ENCODE assay signal across 11 cellular contexts in the genomic region with DNA sequence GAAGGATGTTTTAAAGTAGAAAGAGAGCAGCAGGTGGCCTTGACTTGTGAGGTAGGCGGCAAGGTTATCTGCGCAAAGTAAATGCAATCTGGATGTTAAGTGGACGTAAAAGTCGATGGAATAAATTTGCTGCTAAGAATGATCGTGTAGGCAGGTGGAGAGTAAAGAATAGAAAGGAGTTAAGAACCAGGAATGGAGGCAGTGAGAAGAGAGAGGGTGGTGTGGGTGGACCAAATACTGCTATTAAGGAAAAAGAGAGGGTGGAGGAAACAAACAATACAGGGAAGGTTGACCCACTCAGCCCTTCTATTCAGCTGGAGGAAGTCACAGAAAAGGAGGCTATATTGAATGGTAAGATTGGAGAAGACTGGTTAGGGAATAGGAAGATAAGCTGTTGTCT. TPM values are rescaled to one million over a fixed set of nuclear protein-coding genes. Genes with fewer than 3 reads are reported as not detected.
DNase-seq lines count a peak whose midpoint lies in the region; ATAC-seq and TF ChIP-seq lines count a peak whose summit lies in the region.
"Had no signal": no experiment of that assay in that cellular context is flagged by ENCODE, and none has a peak within 500 bp of the region (broad histone marks: within the 10 kb centered on the region; RNA-seq: fewer than 3 reads in every experiment).

No MANE protein-coding gene starts in this region.

- H3K27ac ChIP-seq in CD4-positive, CD25-positive, alpha-beta regulatory T cell (ENCODE audit: insufficient read depth, low read length, poor library complexity, severe bottlenecking): no peak overlapping the region
- H3K27ac ChIP-seq in GM23338 (ENCODE audit: low read depth) (no peak overlapping the region), breast epithelium (peak overlapping the region; percentile 99 to 100), trophoblast cell (ENCODE audit: low read depth, low read length) (no peak overlapping the region)

- no peak overlapping the region for H2AK5ac ChIP-seq in trophoblast cell (ENCODE audit: low read length)

- H4K91ac ChIP-seq in trophoblast cell (ENCODE audit: low read depth, low read length): no peak overlapping the region

- peak overlapping the region; percentile 10 to 49 (median 30) for H3K27ac Mint-ChIP-seq in CD4-positive, CD25-positive, alpha-beta regulatory T cell
- H3K27ac Mint-ChIP-seq in GM23338: no peak overlapping the region

- H4K12ac ChIP-seq in trophoblast cell (ENCODE audit: low read depth, low read length): no peak overlapping the region

- no peak overlapping the region for H3K4ac ChIP-seq in trophoblast cell (ENCODE audit: low read depth, low read length)

- H3K27me3 ChIP-seq in CD4-positive, CD25-positive, alpha-beta regulatory T cell (ENCODE audit: control insufficient read depth, insufficient read depth, low read length): no peaks in the 10 kb centered on the region
- no peaks in the 10 kb centered on the region for H3K27me3 ChIP-seq in GM23338 (ENCODE audit: insufficient read depth)
- no peaks in the 10 kb centered on the region for H3K27me3 ChIP-seq in breast epithelium
- no peaks in the 10 kb centered on the region for H3K27me3 ChIP-seq in trophoblast cell (ENCODE audit: insufficient read depth, low read length)

- DNase-seq in CD4-positive, CD25-positive, alpha-beta regulatory T cell: no peak
- DNase-seq in GM23338 (ENCODE audit: low spot score): no peak
- DNase-seq in breast epithelium (ENCODE audit: low spot score in 2 of 2): no peak
- no peak for DNase-seq in trophoblast cell
- DNase-seq in head of caudate nucleus: no peak
- DNase-seq in DMS53 (lab: John Stamatoyannopoulos, UW): no peak
- DNase-seq in dedifferentiated amniotic fluid mesenchymal stem cell (ENCODE audit: extremely low spot score): no peak
- DNase-seq: COR-L47, H7, Karpas-422, NCI-H2107 had no signal

- no peak overlapping the region for H3K9ac ChIP-seq in trophoblast cell (ENCODE audit: low read length)

- H3K36me3 Mint-ChIP-seq in CD4-positive, CD25-positive, alpha-beta regulatory T cell: no peaks in the 10 kb centered on the region
- H3K36me3 Mint-ChIP-seq in GM23338 (ENCODE audit: low read depth): no peaks in the 10 kb centered on the region; the same call in 2 of the 3 replicates

- TF ChIP-seq CTCF in GM23338 (conservative IDR thresholded peaks at IDR 0.05; ENCODE audit: low read depth in 2 of 2) (no peak), breast epithelium (IDR thresholded peaks at IDR 0.05) (no peak)

- H3K9me3 ChIP-seq in CD4-positive, CD25-positive, alpha-beta regulatory T cell (ENCODE audit: control insufficient read depth in 2 of 2, low read length in 2 of 2): no peaks in the 10 kb centered on the region
- H3K9me3 ChIP-seq in breast epithelium (no peaks in the 10 kb centered on the region), trophoblast cell (ENCODE audit: insufficient read depth, low read depth, low read length) (peaks cover 3% of the 10 kb centered on the region)

- H2BK5ac ChIP-seq in trophoblast cell (ENCODE audit: low read depth, low read length, poor library complexity): no peak overlapping the region

- no peak overlapping the region for H2BK120ac ChIP-seq in trophoblast cell (ENCODE audit: insufficient read depth, low read length, poor library complexity)

- H3K79me2 ChIP-seq in GM23338 (replicated peaks; ENCODE audit: insufficient read depth) (peaks cover 38% of the 10 kb centered on the region), trophoblast cell (ENCODE audit: control insufficient read depth, insufficient read depth, low read length, poor library complexity) (peaks cover 22% of the 10 kb centered on the region)

- H3K79me1 ChIP-seq in trophoblast cell (ENCODE audit: low read length): peaks cover 22% of the 10 kb centered on the region

- H3K18ac ChIP-seq in trophoblast cell (ENCODE audit: low read length): no peak overlapping the region

- peak overlapping the region; percentile 2 for H2BK12ac ChIP-seq in trophoblast cell (ENCODE audit: low read length)

- no peak for ATAC-seq in CD4-positive, CD25-positive, alpha-beta regulatory T cell (ENCODE audit: low read depth in 2 of 2)
- no peak for ATAC-seq in GM23338

- H2AFZ ChIP-seq in GM23338: no peak overlapping the region
- no peak overlapping the region for H2AFZ ChIP-seq in trophoblast cell (ENCODE audit: insufficient read depth, low read length, poor library complexity)

- H4K20me1 ChIP-seq in GM23338 (replicated peaks; ENCODE audit: insufficient read depth): 0 out of 2 replicates have a peak, but pooled peaks cover 3% of the 10 kb centered on the region

- no peak overlapping the region for H3K14ac ChIP-seq in trophoblast cell (ENCODE audit: low read length)

- peaks cover 5% of the 10 kb centered on the region for H3K27me3 Mint-ChIP-seq in CD4-positive, CD25-positive, alpha-beta regulatory T cell
- H3K27me3 Mint-ChIP-seq in GM23338 (ENCODE audit: insufficient read depth, low read depth, poor library complexity): peaks cover 3% of the 10 kb centered on the region

- no peak overlapping the region for H3K23ac ChIP-seq in trophoblast cell (ENCODE audit: low read length)

- TF ChIP-seq POLR2A in breast epithelium (IDR thresholded peaks at IDR 0.05): no peak

- H3K36me3 ChIP-seq in CD4-positive, CD25-positive, alpha-beta regulatory T cell (ENCODE audit: control insufficient read depth, insufficient read depth, low read length): no peaks in the 10 kb centered on the region
- no peaks in the 10 kb centered on the region for H3K36me3 ChIP-seq in GM23338 (ENCODE audit: insufficient read depth)
- H3K36me3 ChIP-seq in breast epithelium: no peaks in the 10 kb centered on the region
- no peaks in the 10 kb centered on the region for H3K36me3 ChIP-seq in trophoblast cell (ENCODE audit: control insufficient read depth in 1 of 2, insufficient read depth in 2 of 2, low read length in 2 of 2)

- H3F3A ChIP-seq in GM23338 (replicated peaks; ENCODE audit: low read depth): 0 out of 2 replicates have a peak, but pooled peaks cover 3% of the 10 kb centered on the region

- H3K4me3 Mint-ChIP-seq in CD4-positive, CD25-positive, alpha-beta regulatory T cell: peak overlapping the region; percentile 88 to 90 (median 89)
- peak overlapping the region; percentile 18 for H3K4me3 Mint-ChIP-seq in GM23338

- H3K4me1 ChIP-seq in CD4-positive, CD25-positive, alpha-beta regulatory T cell (ENCODE audit: control insufficient read depth, insufficient read depth, low read length, poor library complexity, severe bottlenecking): peaks cover 32% of the 10 kb centered on the region
- H3K4me1 ChIP-seq in GM23338 (ENCODE audit: insufficient read depth) (peaks cover 28% of the 10 kb centered on the region), breast epithelium (no peaks in the 10 kb centered on the region), trophoblast cell (ENCODE audit: control insufficient read depth in 1 of 2, insufficient read depth in 2 of 2, low read length in 2 of 2) (peaks cover 0 to 4% of the 10 kb centered on the region in 2 experiments)

- peaks cover 26 to 44% (median 35%) of the 10 kb centered on the region in 4 donors for H3K4me1 Mint-ChIP-seq in CD4-positive, CD25-positive, alpha-beta regulatory T cell
- H3K4me1 Mint-ChIP-seq in GM23338: peaks cover 32% of the 10 kb centered on the region

- intact Hi-C loops in breast epithelium (cut with DNase I; ENCODE audit: low total_unique reads): no loop called here
- intact Hi-C loops in head of caudate nucleus (cut with DNase I): loop anchor here (10.0 kb wide), 1 partner anchor 188 kb away; the partner anchor contains the start of gene EZH2

- no peak overlapping the region for H4K8ac ChIP-seq in trophoblast cell (ENCODE audit: low read depth, low read length)

- H3K4me2 ChIP-seq in GM23338 (peak overlapping the region; percentile 84), trophoblast cell (ENCODE audit: low read length) (no peak overlapping the region)

- peaks cover 0 to 2% (median 0%) of the 10 kb centered on the region in 7 donors for H3K9me3 Mint-ChIP-seq in CD4-positive, CD25-positive, alpha-beta regulatory T cell
- H3K9me3 Mint-ChIP-seq in GM23338: no peaks in the 10 kb centered on the region; the same call in 2 of the 3 replicates

- no peak overlapping the region for H3K4me3 ChIP-seq in CD4-positive, CD25-positive, alpha-beta regulatory T cell (ENCODE audit: low read depth, low read length)
- H3K4me3 ChIP-seq in GM23338 (peak overlapping the region; percentile 80; the same call in 1 of the 2 replicates), breast epithelium (no peak overlapping the region), trophoblast cell (ENCODE audit: low read depth, low read length) (no peak overlapping the region)

- no peaks in the 10 kb centered on the region; the same call in 1 of the 2 replicates for H3K9me2 ChIP-seq in GM23338 (ENCODE audit: insufficient read depth)

- 100% methylated on average over 2 of the region's 5 CpGs for WGBS in trophoblast cell (ENCODE audit: extremely low coverage, insufficient coverage, insufficient read length)

TF ChIP-seq in GM23338, 12 proteins besides CTCF, POLR2A, EP300 and RAD21 (continues in another document):
- no peak for TF ChIP-seq ZNF331 (CRISPR knock-in tag; IDR thresholded peaks at IDR 0.05; ENCODE audit: low read depth)

RNA-seq across cellular contexts. Expression of gene CUL1, which starts 1.9 kb away (rescaled TPM):
- 41.4 TPM for total RNA-seq in CD4-positive, CD25-positive, alpha-beta regulatory T cell
- 10 to 100 TPM; 44.5 to 56.9 (median 48.0) TPM for polyA plus RNA-seq in CD4-positive, CD25-positive, alpha-beta regulatory T cell
- 63.3 and 71.3 TPM in 2 replicates for total RNA-seq in GM23338 (2014; rRNA removed; shearing (Covaris generic))
- polyA plus RNA-seq in GM23338 (2016; fragmentation: Nextera tagmentation; extraction: Ambion mirVana): 29.0 and 35.6 TPM in 2 replicates
- 10 to 100 TPM; 61.6 to 71.4 (median 65.4) TPM for total RNA-seq in breast epithelium
- polyA plus RNA-seq in trophoblast cell (2013): 78.0 and 80.3 TPM in 2 replicates

Comparison
In these comparisons a context has a peak if more than half of its experiments do, and no peak if none do; other contexts are left out.
1. H3K27ac ChIP-seq: peak in breast epithelium (2 of 2); none in CD4-positive, CD25-positive, alpha-beta regulatory T cell (single experiment), GM23338 (single experiment) and trophoblast cell (single experiment).